ENCODE assay signal across 7 cellular contexts in the genomic region with DNA sequence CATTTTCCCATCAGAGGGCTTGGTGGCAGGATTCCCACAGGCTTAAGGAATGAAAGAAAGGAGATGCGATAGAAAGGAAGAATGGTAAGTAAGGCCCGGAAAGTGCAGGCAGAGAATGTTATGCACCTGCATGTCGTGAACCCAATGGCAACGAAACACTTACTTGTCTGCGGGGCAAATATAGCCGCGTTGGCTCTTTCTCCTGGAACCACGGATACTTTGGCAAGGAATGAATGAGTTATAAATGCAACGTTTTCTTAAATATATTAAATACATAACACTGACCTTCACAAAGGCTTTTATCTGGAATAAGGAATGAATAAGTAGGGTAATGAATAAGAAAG.
A peak's percentile ranks its signal among the peaks of the same experiment; 100 is the strongest.
DNase-seq lines count a peak whose midpoint lies in the region; ATAC-seq and TF ChIP-seq lines count a peak whose summit lies in the region.

No MANE protein-coding gene starts in this region.

- H3K4me1 ChIP-seq in iPS-18a (ENCODE audit: control insufficient read depth, low read depth, low read length) = peaks cover 5% of the 10 kb centered on the region

- H3K27me3 ChIP-seq in iPS-18a (ENCODE audit: control insufficient read depth, insufficient read depth, low read length) = peaks cover 12% of the 10 kb centered on the region

- H3K36me3 ChIP-seq in iPS-18a (ENCODE audit: control insufficient read depth, low read depth, low read length) = no peaks in the 10 kb centered on the region

- no peaks in the 10 kb centered on the region for H3K9me3 ChIP-seq in iPS-18a (ENCODE audit: control insufficient read depth, low read depth, low read length)

- no peaks in the 10 kb centered on the region for H3K9me3 Mint-ChIP-seq in activated CD8-positive, alpha-beta T cell treated with anti-CD3 and anti-CD28 coated beads for 36 hours
- H3K9me3 Mint-ChIP-seq in stimulated activated naive CD8-positive, alpha-beta T cell treated with anti-CD3 and anti-CD28 coated beads, Interleukin-15, amount 100 ng/mL, for 72 hours = no peaks in the 10 kb centered on the region

- no peak overlapping the region for H3K9ac ChIP-seq in iPS-18a (ENCODE audit: low read length)

- intact Hi-C loops in activated CD8-positive, alpha-beta T cell treated with anti-CD3 and anti-CD28 coated beads for 36 hours (cut with micrococcal nuclease) = loop anchor here (10.0 kb wide), 1 partner anchor 180 kb away; no protein-coding TSS in a partner anchor

- peak overlapping the region; percentile 50 for H3K4me3 ChIP-seq in iPS-18a (ENCODE audit: low read length)

- peak; percentile 70 for TF ChIP-seq CTCF in activated CD8-positive, alpha-beta T cell treated with anti-CD3 and anti-CD28 coated beads for 36 hours (IDR thresholded peaks at IDR 0.05)

- ATAC-seq in HG02870 (IDR thresholded peaks at IDR 0.05; ENCODE audit: unreplicated experiment) = peak; percentile 10
- no peak for ATAC-seq in activated CD8-positive, alpha-beta T cell treated with anti-CD3 and anti-CD28 coated beads for 36 hours
- ATAC-seq in stimulated activated naive CD8-positive, alpha-beta T cell treated with anti-CD3 and anti-CD28 coated beads, Interleukin-15, amount 100 ng/mL, for 72 hours = peak; percentile 2

- no peak for DNase-seq in activated CD8-positive, alpha-beta T cell treated with anti-CD3 and anti-CD28 coated beads for 36 hours
- DNase-seq in stimulated activated naive CD8-positive, alpha-beta T cell treated with anti-CD3 and anti-CD28 coated beads, Interleukin-15, amount 100 ng/mL, for 72 hours = no peak
- DNase-seq in islet precursor cell (no peak), NCI-H2227 treated with DMSO at 0.1 percent for 48 hours (lab: John Stamatoyannopoulos, UW) (no peak), GOT3 (lab: John Stamatoyannopoulos, UW) (no peak)

- H3K4me3 Mint-ChIP-seq in activated CD8-positive, alpha-beta T cell treated with anti-CD3 and anti-CD28 coated beads for 36 hours = peak overlapping the region; percentile 64
- peak overlapping the region; percentile 72 to 81 for H3K4me3 Mint-ChIP-seq in stimulated activated naive CD8-positive, alpha-beta T cell treated with anti-CD3 and anti-CD28 coated beads, Interleukin-15, amount 100 ng/mL, for 72 hours

- no peak overlapping the region for H3K27ac ChIP-seq in iPS-18a (ENCODE audit: low read length)

- CTCF ChIA-PET in activated CD8-positive, alpha-beta T cell treated with anti-CD3 and anti-CD28 coated beads for 36 hours (lab: Charles Lee) = interaction anchor here (0.6 to 9.5 kb wide), 62 partner anchors 9 to 607 kb away, joined by 3 to 236 read pairs (median 4); a partner anchor contains a TSS

- POLR2A ChIA-PET in activated CD8-positive, alpha-beta T cell treated with anti-CD3 and anti-CD28 coated beads for 36 hours (lab: Charles Lee) = interaction anchor here (0.5 to 1.6 kb wide), 7 partner anchors 17 to 268 kb away, joined by 3 to 10 read pairs (median 3); no protein-coding TSS in a partner anchor

- H3K36me3 Mint-ChIP-seq in activated CD8-positive, alpha-beta T cell treated with anti-CD3 and anti-CD28 coated beads for 36 hours (ENCODE audit: low read depth) = no peaks in the 10 kb centered on the region

- peaks cover 28% of the 10 kb centered on the region for H3K4me1 Mint-ChIP-seq in activated CD8-positive, alpha-beta T cell treated with anti-CD3 and anti-CD28 coated beads for 36 hours (ENCODE audit: low read depth)
- peaks cover 54% of the 10 kb centered on the region for H3K4me1 Mint-ChIP-seq in stimulated activated naive CD8-positive, alpha-beta T cell treated with anti-CD3 and anti-CD28 coated beads, Interleukin-15, amount 100 ng/mL, for 72 hours

- H3K27ac Mint-ChIP-seq in activated CD8-positive, alpha-beta T cell treated with anti-CD3 and anti-CD28 coated beads for 36 hours = no peak overlapping the region
- no peak overlapping the region for H3K27ac Mint-ChIP-seq in stimulated activated naive CD8-positive, alpha-beta T cell treated with anti-CD3 and anti-CD28 coated beads, Interleukin-15, amount 100 ng/mL, for 72 hours

- H3K27me3 Mint-ChIP-seq in activated CD8-positive, alpha-beta T cell treated with anti-CD3 and anti-CD28 coated beads for 36 hours = no peaks in the 10 kb centered on the region
- peaks cover 20% of the 10 kb centered on the region for H3K27me3 Mint-ChIP-seq in stimulated activated naive CD8-positive, alpha-beta T cell treated with anti-CD3 and anti-CD28 coated beads, Interleukin-15, amount 100 ng/mL, for 72 hours
